ENCODE assay signal across 8 cellular contexts in genomic region chr2:42809131-42809875, GRCh38. TPM values are rescaled to one million over a fixed set of nuclear protein-coding genes. Genes with fewer than 3 reads are reported as not detected.
DNase-seq lines count a peak whose midpoint lies in the region; ATAC-seq and FAIRE-seq lines count a peak whose summit lies in the region.

No MANE protein-coding gene starts in this region.

- H3K27me3 Mint-ChIP-seq in activated naive CD8-positive, alpha-beta T cell treated with anti-CD3 and anti-CD28 coated beads for 36 hours = peaks cover 4% of the 10 kb centered on the region
- H3K27me3 Mint-ChIP-seq in stimulated activated naive B cell treated with anti-CD40 and anti-IgM and Interleukin-4, amounts not matched to agents 10 μg/mL and 1 μg/mL and 100 μg/mL, for 72 hours = peaks cover 4 to 5% of the 10 kb centered on the region in 2 donors

- DNase-seq in DMS79 treated with DMSO at 0.1 percent for 48 hours (lab: John Stamatoyannopoulos, UW) (peak; percentile 67), NCI-H1436 (lab: John Stamatoyannopoulos, UW) (peak; percentile 71), GOT3 (lab: John Stamatoyannopoulos, UW) (no peak)
- no peak for DNase-seq in activated naive CD8-positive, alpha-beta T cell treated with anti-CD3 and anti-CD28 coated beads for 36 hours
- no peak for DNase-seq in stimulated activated naive B cell treated with anti-CD40 and anti-IgM and Interleukin-4, amounts not matched to agents 10 μg/mL and 1 μg/mL and 100 μg/mL, for 72 hours

- H3K36me3 Mint-ChIP-seq in activated naive CD8-positive, alpha-beta T cell treated with anti-CD3 and anti-CD28 coated beads for 36 hours = peaks cover 10% of the 10 kb centered on the region
- peaks cover 5 to 9% of the 10 kb centered on the region in 2 donors for H3K36me3 Mint-ChIP-seq in stimulated activated naive B cell treated with anti-CD40 and anti-IgM and Interleukin-4, amounts not matched to agents 10 μg/mL and 1 μg/mL and 100 μg/mL, for 72 hours

- peak overlapping the region; percentile 67 for H3K4me3 Mint-ChIP-seq in activated naive CD8-positive, alpha-beta T cell treated with anti-CD3 and anti-CD28 coated beads for 36 hours
- peak overlapping the region; percentile 78 for H3K4me3 Mint-ChIP-seq in stimulated activated naive B cell treated with anti-CD40 and anti-IgM and Interleukin-4, amounts not matched to agents 10 μg/mL and 1 μg/mL and 100 μg/mL, for 72 hours

- H3K4me1 Mint-ChIP-seq in activated naive CD8-positive, alpha-beta T cell treated with anti-CD3 and anti-CD28 coated beads for 36 hours = peaks cover 22% of the 10 kb centered on the region
- H3K4me1 Mint-ChIP-seq in stimulated activated naive B cell treated with anti-CD40 and anti-IgM and Interleukin-4, amounts not matched to agents 10 μg/mL and 1 μg/mL and 100 μg/mL, for 72 hours = peaks cover 17 to 20% of the 10 kb centered on the region in 2 donors

- no peak for ATAC-seq in stimulated activated naive B cell treated with anti-CD40 and anti-IgM and Interleukin-4, amounts not matched to agents 10 μg/mL and 1 μg/mL and 100 μg/mL, for 72 hours (replicated peaks)
- ATAC-seq in HG03159 (IDR thresholded peaks at IDR 0.05; ENCODE audit: unreplicated experiment) (no peak), GM19467 (IDR thresholded peaks at IDR 0.05; ENCODE audit: unreplicated experiment) (no peak)

- no peaks in the 10 kb centered on the region for H3K9me3 Mint-ChIP-seq in activated naive CD8-positive, alpha-beta T cell treated with anti-CD3 and anti-CD28 coated beads for 36 hours
- peaks cover 4 to 5% of the 10 kb centered on the region in 2 donors for H3K9me3 Mint-ChIP-seq in stimulated activated naive B cell treated with anti-CD40 and anti-IgM and Interleukin-4, amounts not matched to agents 10 μg/mL and 1 μg/mL and 100 μg/mL, for 72 hours

- H3K27ac Mint-ChIP-seq in activated naive CD8-positive, alpha-beta T cell treated with anti-CD3 and anti-CD28 coated beads for 36 hours = peak overlapping the region; percentile 65
- H3K27ac Mint-ChIP-seq in stimulated activated naive B cell treated with anti-CD40 and anti-IgM and Interleukin-4, amounts not matched to agents 10 μg/mL and 1 μg/mL and 100 μg/mL, for 72 hours = peak overlapping the region; percentile 88

- FAIRE-seq in islet of Langerhans (lab: Jason Lieb, UNC) = peak; percentile 78

RNA-seq across cellular contexts. Expression of gene HAAO, which starts 16.9 kb away (rescaled TPM):
- 1 to 10 TPM in 1 of 2 experiments, under 1 TPM in 1; 0.33 to 1.1 TPM for total RNA-seq in activated naive CD8-positive, alpha-beta T cell treated with anti-CD3 and anti-CD28 coated beads for 36 hours

RNA-seq across cellular contexts. Expression of gene OXER1, which starts 45.4 kb away (rescaled TPM):
- under 1 TPM in 1 of 2 experiments, not detected in 1; 0.16 TPM for total RNA-seq in activated naive CD8-positive, alpha-beta T cell treated with anti-CD3 and anti-CD28 coated beads for 36 hours

Comparison
In these comparisons a context has a peak if more than half of its experiments do, and no peak if none do; other contexts are left out.
1. DNase-seq: peak in DMS79 treated with DMSO at 0.1 percent for 48 hours (single experiment) and NCI-H1436 (single experiment); none in activated naive CD8-positive, alpha-beta T cell treated with anti-CD3 and anti-CD28 coated beads for 36 hours (single experiment), stimulated activated naive B cell treated with anti-CD40 and anti-IgM and Interleukin-4, amounts not matched to agents 10 μg/mL and 1 μg/mL and 100 μg/mL, for 72 hours (single experiment) and GOT3 (single experiment).